In the genomic region with DNA sequence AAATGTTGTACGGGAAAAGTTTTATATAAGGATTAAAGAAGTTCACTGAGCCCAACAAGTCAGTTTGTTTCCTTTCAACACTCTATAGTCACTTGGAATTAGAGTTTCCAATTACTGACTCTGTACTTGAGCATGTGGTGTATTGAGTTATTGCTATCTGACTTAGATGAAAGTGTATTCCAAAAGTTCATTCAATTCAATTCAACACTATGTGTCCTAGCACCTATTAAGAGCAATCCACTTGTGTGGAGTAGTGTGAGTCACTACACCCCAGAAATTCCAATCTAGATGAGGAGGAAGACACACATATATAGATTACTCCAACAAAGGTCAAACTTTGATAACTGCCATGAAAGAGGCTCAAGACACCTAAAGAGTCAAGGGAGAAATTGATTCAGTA, we compare ENCODE assay signal across 18 cellular contexts.
DNase-seq lines count a peak whose midpoint lies in the region; ATAC-seq and TF ChIP-seq lines count a peak whose summit lies in the region.
"Had no signal": no experiment of that assay in that cellular context is flagged by ENCODE, and none has a peak within 500 bp of the region (broad histone marks: within the 10 kb centered on the region; RNA-seq: fewer than 3 reads in every experiment).

No MANE protein-coding gene starts in this region.

- H3K9me3 Mint-ChIP-seq in MCF 10A (ENCODE audit: unreplicated experiment) = peaks cover 8% of the 10 kb centered on the region

- H3K27me3 Mint-ChIP-seq in MCF 10A (ENCODE audit: insufficient read depth, unreplicated experiment) = no peaks in the 10 kb centered on the region
- H3K27me3 Mint-ChIP-seq: CD4-positive, alpha-beta T cell had no signal

- no peaks in the 10 kb centered on the region for H3F3A ChIP-seq in GM23248 (ENCODE audit: insufficient read depth)

- H4K20me1 ChIP-seq in mammary epithelial cell (ENCODE audit: insufficient read depth, low read length) (no peaks in the 10 kb centered on the region), GM23248 (ENCODE audit: insufficient read depth) (no peaks in the 10 kb centered on the region)
- H4K20me1 ChIP-seq: BLaER1 treated with 17β-estradiol and CSF1 and Interleukin-3, amounts not matched to agents 10 nM and 100 nM had no signal

- no peaks in the 10 kb centered on the region for H3K27me3 ChIP-seq in mammary epithelial cell (ENCODE audit: insufficient read depth, low read length)
- H3K27me3 ChIP-seq in GM23248 (replicated peaks; ENCODE audit: insufficient read depth) = no peaks in the 10 kb centered on the region
- H3K27me3 ChIP-seq: BLaER1 treated with 17β-estradiol and CSF1 and Interleukin-3, amounts not matched to agents 10 nM and 100 nM had no signal

- WGBS in mammary epithelial cell (ENCODE audit: low coverage, missing lambda C conversion rate) = 69% methylated on average over 1 of the region's 1 CpG
- WGBS in GM23248 (ENCODE audit: low coverage in 1 of 2, low lambda C conversion rate in 2 of 2, missing lambda C conversion rate in 2 of 2), 2 experiments = 53 to 75% methylated on average over 1 of the region's 1 CpG

- H3K27ac Mint-ChIP-seq in MCF 10A (ENCODE audit: low read depth, unreplicated experiment) = no peak overlapping the region
- H3K27ac Mint-ChIP-seq: CD4-positive, alpha-beta T cell; IgD-negative memory B cell had no signal

- no peaks in the 10 kb centered on the region for H3K9me2 ChIP-seq in GM23248 (ENCODE audit: insufficient read depth)
- H3K9me2 ChIP-seq: SK-N-SH had no signal

- H3K79me2 ChIP-seq in mammary epithelial cell (ENCODE audit: insufficient read depth, low read length) (no peaks in the 10 kb centered on the region), GM23248 (ENCODE audit: insufficient read depth) (no peaks in the 10 kb centered on the region)

- H2AFZ ChIP-seq in mammary epithelial cell (ENCODE audit: low read depth, low read length) = no peak overlapping the region
- no peak overlapping the region for H2AFZ ChIP-seq in GM23248

- intact Hi-C loops in mammary epithelial cell (cut with micrococcal nuclease) (no loop called here), MCF 10A (cut with micrococcal nuclease) (no loop called here), left cardiac atrium (cut with DNase I) (loop anchor here in 1 of 2 donors (10.0 kb wide), 1 partner anchor 158 kb away; a partner anchor contains a TSS)

- H3K9ac ChIP-seq in mammary epithelial cell (ENCODE audit: insufficient read depth, low read length) (no peak overlapping the region), GM23248 (no peak overlapping the region)
- H3K9ac ChIP-seq: BLaER1 treated with 17β-estradiol and CSF1 and Interleukin-3, amounts not matched to agents 10 nM and 100 nM; KMS-11; SK-N-SH had no signal

- H3K9me3 ChIP-seq in mammary epithelial cell (replicated peaks; ENCODE audit: insufficient read depth, low read length) (no peaks in the 10 kb centered on the region), GM23248 (ENCODE audit: low read depth) (no peaks in the 10 kb centered on the region)
- H3K9me3 ChIP-seq: SK-N-SH had no signal

- no peaks in the 10 kb centered on the region for H3K36me3 ChIP-seq in mammary epithelial cell (ENCODE audit: insufficient read depth, low read length)
- no peaks in the 10 kb centered on the region for H3K36me3 ChIP-seq in GM23248 (ENCODE audit: low read depth)
- H3K36me3 ChIP-seq: BLaER1 treated with 17β-estradiol and CSF1 and Interleukin-3, amounts not matched to agents 10 nM and 100 nM had no signal

- dilution Hi-C loops in mammary epithelial cell (cut with HindIII; ENCODE audit: low sequenced_read_pairs) = no loop called here

- BruUV-seq in mammary epithelial cell (replicated peaks; lab: Mats Ljungman, UMichigan) (no TSS peak), MCF 10A (replicated peaks; lab: Mats Ljungman, UMichigan) (no TSS peak)

- H3K27ac ChIP-seq in mammary epithelial cell (ENCODE audit: insufficient read depth, low read depth, low read length) (no peak overlapping the region), GM23248 (no peak overlapping the region)
- H3K27ac ChIP-seq: BLaER1 treated with 17β-estradiol and CSF1 and Interleukin-3, amounts not matched to agents 10 nM and 100 nM; KMS-11 had no signal

- no peak overlapping the region for H3K4me3 Mint-ChIP-seq in MCF 10A (ENCODE audit: unreplicated experiment)
- H3K4me3 Mint-ChIP-seq: CD4-positive, alpha-beta T cell; IgD-negative memory B cell had no signal

- POLR2A ChIA-PET in MCF 10A (lab: Yijun Ruan, JAX) = no interaction called here

- CTCF ChIA-PET in mammary epithelial cell (lab: Charles Lee; ENCODE audit: low non-redundant PET) = no interaction called here
- CTCF ChIA-PET in MCF 10A (lab: Yijun Ruan, JAX) = no interaction called here

- peak; percentile 72 to 85 for ATAC-seq in left cardiac atrium

- H3K36me3 Mint-ChIP-seq in MCF 10A (ENCODE audit: insufficient read depth, unreplicated experiment) = no peaks in the 10 kb centered on the region
- H3K36me3 Mint-ChIP-seq: IgD-negative memory B cell had no signal

- H3K4me1 Mint-ChIP-seq in MCF 10A (ENCODE audit: insufficient read depth, unreplicated experiment) = peaks cover 11% of the 10 kb centered on the region

- in situ Hi-C loops in mammary epithelial cell (cut with MboI; ENCODE audit: low sequenced_read_pairs in 2 of 2) = loop anchor here in 1 of 2 donors (25.0 kb wide), 1 partner anchor 165 kb away; a partner anchor contains a TSS
- in situ Hi-C loops in GM23248 (cut with MboI) = no loop called here

- H3K4me2 ChIP-seq in mammary epithelial cell (ENCODE audit: insufficient read depth, low read depth, low read length) (no peak overlapping the region), GM23248 (ENCODE audit: unreplicated experiment) (no peak overlapping the region)
- H3K4me2 ChIP-seq: KMS-11, SK-N-SH had no signal

- DNase-seq in mammary epithelial cell (peak; percentile 3), MCF 10A (ENCODE audit: unreplicated experiment) (no peak), GM23248 (peak; percentile 6), left cardiac atrium (no peak), NCI-H345 (lab: John Stamatoyannopoulos, UW) (no peak), NCI-H1092 (lab: John Stamatoyannopoulos, UW) (no peak)
- no peak for DNase-seq in effector CD4-positive, alpha-beta T cell
- DNase-seq: AML-193; CD4-positive, alpha-beta T cell; GF-D8; NCI-H2029; NCI-H510A; NCI-H69; SK-N-SH; SW 1271 had no signal

- H3K4me3 ChIP-seq in mammary epithelial cell (replicated peaks in 1 of 3; ENCODE audit: insufficient read depth in 1 of 3, low read depth in 2 of 3, low read length in 3 of 3) (no peak overlapping the region), GM23248 (no peak overlapping the region)
- H3K4me3 ChIP-seq: BLaER1 treated with 17β-estradiol and CSF1 and Interleukin-3, amounts not matched to agents 10 nM and 100 nM had no signal

- no peak for TF ChIP-seq CTCF in mammary epithelial cell (conservative IDR thresholded peaks at IDR 0.05 in 1 of 2, IDR thresholded peaks at IDR 0.05 in 1 of 2; ENCODE audit: extremely low read depth in 1 of 2, insufficient read depth in 1 of 2, low read depth in 1 of 2, low read length in 2 of 2)
- no peak for TF ChIP-seq CTCF in MCF 10A (IDR thresholded peaks at IDR 0.05; ENCODE audit: unreplicated experiment)

- no peaks in the 10 kb centered on the region for H3K4me1 ChIP-seq in mammary epithelial cell (ENCODE audit: insufficient read depth, low read length)
- 0 out of 2 replicates have a peak, but pooled peaks cover 13% of the 10 kb centered on the region for H3K4me1 ChIP-seq in GM23248 (ENCODE audit: insufficient read depth)

Comparison
In these comparisons a context has a peak if more than half of its experiments do, and no peak if none do; other contexts are left out.
1. DNase-seq: peak in mammary epithelial cell (single experiment) and GM23248 (single experiment); none in MCF 10A (single experiment), left cardiac atrium (single experiment), NCI-H345 (single experiment), NCI-H1092 (single experiment) and effector CD4-positive, alpha-beta T cell (single experiment).